ENCODE assay signal across 23 cellular contexts in the genomic region with DNA sequence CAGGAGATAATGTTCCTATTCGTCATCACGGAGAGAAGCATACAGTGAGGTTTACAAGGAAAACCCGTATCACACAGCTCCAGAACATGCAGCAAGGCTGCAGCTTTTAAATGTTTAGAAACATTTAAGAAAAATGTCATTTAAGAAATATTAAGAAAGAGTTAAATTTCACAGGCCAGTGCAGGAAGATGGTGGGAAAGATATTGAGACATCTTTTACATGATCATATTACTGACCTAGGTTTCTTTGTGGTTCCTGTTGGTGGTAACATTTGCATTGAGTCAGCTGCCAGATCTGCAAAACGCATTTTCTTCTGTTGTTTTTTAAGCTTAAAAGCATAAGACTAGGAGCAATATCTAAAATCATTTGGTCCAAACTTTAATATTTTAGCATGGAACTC. TPM values are rescaled to one million over a fixed set of nuclear protein-coding genes. Genes with fewer than 3 reads are reported as not detected.
DNase-seq lines count a peak whose midpoint lies in the region; ATAC-seq, FAIRE-seq and TF ChIP-seq lines count a peak whose summit lies in the region.
"Had no signal": no experiment of that assay in that cellular context is flagged by ENCODE, and none has a peak within 500 bp of the region (broad histone marks: within the 10 kb centered on the region; RNA-seq: fewer than 3 reads in every experiment).

No MANE protein-coding gene starts in this region.

- no peaks in the 10 kb centered on the region for H3K27me3 Mint-ChIP-seq in astrocyte (ENCODE audit: low read depth, unreplicated experiment)
- H3K27me3 Mint-ChIP-seq: naive thymus-derived CD4-positive, alpha-beta T cell had no signal

- H3K18ac ChIP-seq in mesendoderm (ENCODE audit: low read length), result no peak overlapping the region

- no peak overlapping the region for H2BK5ac ChIP-seq in mesendoderm (ENCODE audit: low read length)

- TF ChIP-seq POLR2A in NB4 (IDR thresholded peaks at IDR 0.05; ENCODE audit: extremely low read depth, insufficient read length), result no peak

- no peaks in the 10 kb centered on the region for H3K79me1 ChIP-seq in mesendoderm (ENCODE audit: low read length)

- FAIRE-seq in astrocyte (lab: Jason Lieb, UNC) (peak; percentile 55), HTR-8/SVneo (lab: Jason Lieb, UNC) (no peak)
- FAIRE-seq: kidney had no signal

- H3K27me3 ChIP-seq in astrocyte (ENCODE audit: insufficient read depth, low read length), result no peaks in the 10 kb centered on the region
- no peaks in the 10 kb centered on the region for H3K27me3 ChIP-seq in mesendoderm (ENCODE audit: insufficient read depth, low read length, poor library complexity)
- H3K27me3 ChIP-seq: sigmoid colon had no signal

- H3K4me1 ChIP-seq in astrocyte (ENCODE audit: insufficient read depth, low read length) (peaks cover 11% of the 10 kb centered on the region), mesendoderm (ENCODE audit: control insufficient read depth, low read depth, low read length) (peaks cover 6% of the 10 kb centered on the region)

- H3K79me2 ChIP-seq in astrocyte (ENCODE audit: insufficient read depth, low read length) (no peaks in the 10 kb centered on the region), mesendoderm (ENCODE audit: control insufficient read depth, insufficient read depth, low read length) (no peaks in the 10 kb centered on the region)

- no CpG with 5 or more reads among the region's 4 CpGs for WGBS in mesendoderm (ENCODE audit: extremely low coverage, insufficient coverage, low lambda C conversion rate)

- no peak overlapping the region for H4K8ac ChIP-seq in mesendoderm (ENCODE audit: low read depth, low read length)

- DNase-seq in HCEC 1CT (peak; percentile 81), NB4 (ENCODE audit: low read depth) (peak; percentile 47), astrocyte (ENCODE audit: low read depth) (peak; percentile 30), mesendoderm (no peak), Right ventricle myocardium superior (no peak), HTR-8/SVneo (ENCODE audit: insufficient read length, low spot score) (no peak), NCI-H1694 treated with DMSO at 0.1 percent for 48 hours (lab: John Stamatoyannopoulos, UW) (no peak), NCI-H187 treated with DMSO at 0.1 percent for 48 hours (lab: John Stamatoyannopoulos, UW) (no peak)
- DNase-seq: activated CD4-positive, alpha-beta T cell treated with anti-CD3 and anti-CD28 coated beads, Interleukin-2, amount 50 U/mL, for 4 hours; aorta; CD8-positive, alpha-beta memory T cell; DND-41; Karpas-422; kidney; naive thymus-derived CD4-positive, alpha-beta T cell; NCI-H187; NK-92 treated with Interleukin-12 subunit alpha and Interleukin-12 subunit beta, amount 100 ng/mL, for 24 hours; SHP77 treated with DMSO at 0.1 percent for 48 hours; sigmoid colon; stimulated activated naive CD4-positive, alpha-beta T cell; trophoblast cell had no signal

- no peak overlapping the region for H2BK15ac ChIP-seq in mesendoderm (replicated peaks; ENCODE audit: low read depth)

- H3K27ac Mint-ChIP-seq in astrocyte (ENCODE audit: unreplicated experiment), result no peak overlapping the region
- H3K27ac Mint-ChIP-seq: CD8-positive, alpha-beta memory T cell; naive thymus-derived CD4-positive, alpha-beta T cell had no signal

- H2AK5ac ChIP-seq in mesendoderm (ENCODE audit: low read length), result no peak overlapping the region

- H3K4me3 Mint-ChIP-seq in astrocyte (ENCODE audit: unreplicated experiment), result no peak overlapping the region
- H3K4me3 Mint-ChIP-seq: CD8-positive, alpha-beta memory T cell; naive thymus-derived CD4-positive, alpha-beta T cell had no signal

- no peak overlapping the region for H3K23ac ChIP-seq in mesendoderm (ENCODE audit: low read length)

- no peak overlapping the region for H3K56ac ChIP-seq in mesendoderm (ENCODE audit: low read length)

- peaks cover 17% of the 10 kb centered on the region for H3K4me1 Mint-ChIP-seq in astrocyte (ENCODE audit: low read depth, unreplicated experiment)

- H3K9me3 Mint-ChIP-seq in astrocyte (ENCODE audit: unreplicated experiment), result peaks cover 2% of the 10 kb centered on the region

- H3K4me2 ChIP-seq in astrocyte (ENCODE audit: low read length), result no peak overlapping the region
- H3K4me2 ChIP-seq in mesendoderm (ENCODE audit: low read length), result no peak overlapping the region

- no peaks in the 10 kb centered on the region for H4K20me1 ChIP-seq in astrocyte (ENCODE audit: insufficient read depth, low read length)

- no peak for ATAC-seq in Right ventricle myocardium superior (ENCODE audit: poor library complexity)
- ATAC-seq: naive thymus-derived CD4-positive, alpha-beta T cell had no signal

- H2AFZ ChIP-seq in astrocyte (ENCODE audit: low read depth, low read length), result no peak overlapping the region

- H3K36me3 ChIP-seq in astrocyte (ENCODE audit: insufficient read depth, low read length), result no peaks in the 10 kb centered on the region
- no peaks in the 10 kb centered on the region for H3K36me3 ChIP-seq in mesendoderm (ENCODE audit: control insufficient read depth, insufficient read depth, low read length)
- H3K36me3 ChIP-seq: sigmoid colon had no signal

- H3K27ac ChIP-seq in astrocyte (ENCODE audit: low read depth, low read length) (no peak overlapping the region), mesendoderm (ENCODE audit: low read depth, low read length) (no peak overlapping the region)
- H3K27ac ChIP-seq: coronary artery had no signal

- H3K9ac ChIP-seq in astrocyte (ENCODE audit: low read length), result no peak overlapping the region
- no peak overlapping the region for H3K9ac ChIP-seq in mesendoderm (ENCODE audit: low read length)

- H3K9me3 ChIP-seq in astrocyte (ENCODE audit: insufficient read depth, low read depth, low read length), result no peaks in the 10 kb centered on the region
- H3K9me3 ChIP-seq: sigmoid colon had no signal

- H3K4me3 ChIP-seq in NB4 (ENCODE audit: low read depth, low read length) (no peak overlapping the region), astrocyte (ENCODE audit: insufficient read depth, low read depth, low read length) (no peak overlapping the region), mesendoderm (ENCODE audit: low read length) (no peak overlapping the region)
- H3K4me3 ChIP-seq: coronary artery, sigmoid colon had no signal

- no peaks in the 10 kb centered on the region for H3K36me3 Mint-ChIP-seq in astrocyte (ENCODE audit: low read depth, unreplicated experiment)
- H3K36me3 Mint-ChIP-seq: CD8-positive, alpha-beta memory T cell; naive thymus-derived CD4-positive, alpha-beta T cell had no signal

- peak overlapping the region; percentile 60 for H3K4ac ChIP-seq in mesendoderm (ENCODE audit: low read depth, low read length)

- no peak for TF ChIP-seq CTCF in NB4 (IDR thresholded peaks at IDR 0.05; ENCODE audit: low read depth, low read length)
- no peak for TF ChIP-seq CTCF in astrocyte (IDR thresholded peaks at IDR 0.05; ENCODE audit: insufficient read depth, low read depth, low read length)

- no peak overlapping the region for H2BK120ac ChIP-seq in mesendoderm (ENCODE audit: low read depth, low read length)

- no peak overlapping the region for H4K5ac ChIP-seq in mesendoderm (ENCODE audit: low read length)

- intact Hi-C loops in Right ventricle myocardium superior (cut with DNase I), result loop anchor here (10.0 kb wide), 1 partner anchor 181 kb away; a partner anchor contains a TSS

RNA-seq across cellular contexts. Expression of a gene that starts 44.9 kb away (rescaled TPM):
- not detected in 2 replicates for total RNA-seq in astrocyte
- polyA plus RNA-seq in mesendoderm (2013, experiment 1 of 2), result 0.39 TPM
- 0.41 TPM for polyA plus RNA-seq in mesendoderm (2013, experiment 2 of 2)
- total RNA-seq in Right ventricle myocardium superior, result not detected
- total RNA-seq: T-helper 1 cell treated with Interleukin-12 subunit alpha and Interleukin-12 subunit beta and Interleukin-4 antibody, amounts not matched to agents 30 ng/mL and 1 ng/mL, for 36 hours had no signal
- polyA plus RNA-seq: CD8-positive, alpha-beta memory T cell; naive thymus-derived CD4-positive, alpha-beta T cell had no signal

Comparison
In these comparisons a context has a peak if more than half of its experiments do, and no peak if none do; other contexts are left out.
1. DNase-seq: peak in HCEC 1CT (single experiment), NB4 (single experiment) and astrocyte (single experiment); none in mesendoderm (single experiment), Right ventricle myocardium superior (single experiment), HTR-8/SVneo (single experiment), NCI-H1694 treated with DMSO at 0.1 percent for 48 hours (single experiment) and NCI-H187 treated with DMSO at 0.1 percent for 48 hours (single experiment).